ENCODE assay signal across 1 cellular context in the genomic region with DNA sequence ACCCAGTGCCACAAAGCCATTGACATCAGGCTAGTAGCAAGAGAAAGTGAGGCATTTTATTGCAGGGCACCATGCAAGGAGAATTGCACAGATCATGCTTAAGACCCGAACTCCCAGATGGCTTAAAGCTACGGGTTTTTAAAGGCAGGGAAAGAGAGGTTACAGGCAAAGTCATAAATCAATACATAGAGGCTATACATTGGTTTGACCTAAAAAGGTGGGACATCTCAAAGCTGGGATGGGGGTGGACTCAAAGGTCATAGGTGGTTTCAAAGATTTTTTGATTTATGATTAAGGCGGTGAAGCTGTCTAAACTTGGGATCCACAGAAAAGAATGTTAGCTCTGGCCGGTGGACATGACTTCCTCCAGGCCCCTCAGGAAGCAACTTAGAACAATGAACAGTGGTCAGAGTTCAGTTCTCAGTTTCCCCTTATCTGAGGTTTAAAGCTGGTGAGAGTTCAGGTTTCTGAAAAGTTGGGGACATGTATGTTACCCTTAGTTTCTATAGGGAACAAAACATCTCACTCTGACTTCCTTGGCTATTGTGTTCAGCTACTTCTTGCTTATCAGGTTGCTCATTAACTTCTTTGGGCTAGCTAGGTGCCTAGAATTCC.
TF ChIP-seq lines count a peak whose summit lies in the region.

No MANE protein-coding gene starts in this region.

TF ChIP-seq in K562, 482 proteins besides CTCF, POLR2A, EP300 and RAD21 (continued from another document):
- TF ChIP-seq, protein P1, sequence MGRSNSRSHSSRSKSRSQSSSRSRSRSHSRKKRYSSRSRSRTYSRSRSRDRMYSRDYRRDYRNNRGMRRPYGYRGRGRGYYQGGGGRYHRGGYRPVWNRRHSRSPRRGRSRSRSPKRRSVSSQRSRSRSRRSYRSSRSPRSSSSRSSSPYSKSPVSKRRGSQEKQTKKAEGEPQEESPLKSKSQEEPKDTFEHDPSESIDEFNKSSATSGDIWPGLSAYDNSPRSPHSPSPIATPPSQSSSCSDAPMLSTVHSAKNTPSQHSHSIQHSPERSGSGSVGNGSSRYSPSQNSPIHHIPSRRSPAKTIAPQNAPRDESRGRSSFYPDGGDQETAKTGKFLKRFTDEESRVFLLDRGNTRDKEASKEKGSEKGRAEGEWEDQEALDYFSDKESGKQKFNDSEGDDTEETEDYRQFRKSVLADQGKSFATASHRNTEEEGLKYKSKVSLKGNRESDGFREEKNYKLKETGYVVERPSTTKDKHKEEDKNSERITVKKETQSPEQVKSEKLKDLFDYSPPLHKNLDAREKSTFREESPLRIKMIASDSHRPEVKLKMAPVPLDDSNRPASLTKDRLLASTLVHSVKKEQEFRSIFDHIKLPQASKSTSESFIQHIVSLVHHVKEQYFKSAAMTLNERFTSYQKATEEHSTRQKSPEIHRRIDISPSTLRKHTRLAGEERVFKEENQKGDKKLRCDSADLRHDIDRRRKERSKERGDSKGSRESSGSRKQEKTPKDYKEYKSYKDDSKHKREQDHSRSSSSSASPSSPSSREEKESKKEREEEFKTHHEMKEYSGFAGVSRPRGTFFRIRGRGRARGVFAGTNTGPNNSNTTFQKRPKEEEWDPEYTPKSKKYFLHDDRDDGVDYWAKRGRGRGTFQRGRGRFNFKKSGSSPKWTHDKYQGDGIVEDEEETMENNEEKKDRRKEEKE (IDR thresholded peaks at IDR 0.05; ENCODE audit: borderline replicate concordance in 1 of 2, control insufficient read depth in 1 of 2, low read depth in 2 of 2, low read length in 1 of 2) = no peak
- peak; percentile 55 for TF ChIP-seq MEIS2 (IDR thresholded peaks at IDR 0.05; ENCODE audit: partially characterized antibody)
- TF ChIP-seq SMARCE1 (IDR thresholded peaks at IDR 0.05) = no peak
- no peak for TF ChIP-seq CHCHD3 (CRISPR knock-in tag; IDR thresholded peaks at IDR 0.05)
- no peak for TF ChIP-seq GABPB1 (CRISPR knock-in tag; IDR thresholded peaks at IDR 0.05)
- TF ChIP-seq, protein P2, sequence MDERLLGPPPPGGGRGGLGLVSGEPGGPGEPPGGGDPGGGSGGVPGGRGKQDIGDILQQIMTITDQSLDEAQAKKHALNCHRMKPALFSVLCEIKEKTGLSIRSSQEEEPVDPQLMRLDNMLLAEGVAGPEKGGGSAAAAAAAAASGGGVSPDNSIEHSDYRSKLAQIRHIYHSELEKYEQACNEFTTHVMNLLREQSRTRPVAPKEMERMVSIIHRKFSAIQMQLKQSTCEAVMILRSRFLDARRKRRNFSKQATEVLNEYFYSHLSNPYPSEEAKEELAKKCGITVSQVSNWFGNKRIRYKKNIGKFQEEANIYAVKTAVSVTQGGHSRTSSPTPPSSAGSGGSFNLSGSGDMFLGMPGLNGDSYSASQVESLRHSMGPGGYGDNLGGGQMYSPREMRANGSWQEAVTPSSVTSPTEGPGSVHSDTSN (CRISPR knock-in tag; IDR thresholded peaks at IDR 0.05; ENCODE audit: low read depth) = no peak
- TF ChIP-seq, protein P2 (tag; conservative IDR thresholded peaks at IDR 0.05; ENCODE audit: low read depth) = peak; percentile 63
- no peak for TF ChIP-seq HLTF (IDR thresholded peaks at IDR 0.05)
- no peak for TF ChIP-seq NCOA1 (IDR thresholded peaks at IDR 0.05; ENCODE audit: low read depth)
- TF ChIP-seq, protein P3, sequence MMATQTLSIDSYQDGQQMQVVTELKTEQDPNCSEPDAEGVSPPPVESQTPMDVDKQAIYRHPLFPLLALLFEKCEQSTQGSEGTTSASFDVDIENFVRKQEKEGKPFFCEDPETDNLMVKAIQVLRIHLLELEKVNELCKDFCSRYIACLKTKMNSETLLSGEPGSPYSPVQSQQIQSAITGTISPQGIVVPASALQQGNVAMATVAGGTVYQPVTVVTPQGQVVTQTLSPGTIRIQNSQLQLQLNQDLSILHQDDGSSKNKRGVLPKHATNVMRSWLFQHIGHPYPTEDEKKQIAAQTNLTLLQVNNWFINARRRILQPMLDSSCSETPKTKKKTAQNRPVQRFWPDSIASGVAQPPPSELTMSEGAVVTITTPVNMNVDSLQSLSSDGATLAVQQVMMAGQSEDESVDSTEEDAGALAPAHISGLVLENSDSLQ (IDR thresholded peaks at IDR 0.05) = peak; percentile 67
- TF ChIP-seq, protein P4, sequence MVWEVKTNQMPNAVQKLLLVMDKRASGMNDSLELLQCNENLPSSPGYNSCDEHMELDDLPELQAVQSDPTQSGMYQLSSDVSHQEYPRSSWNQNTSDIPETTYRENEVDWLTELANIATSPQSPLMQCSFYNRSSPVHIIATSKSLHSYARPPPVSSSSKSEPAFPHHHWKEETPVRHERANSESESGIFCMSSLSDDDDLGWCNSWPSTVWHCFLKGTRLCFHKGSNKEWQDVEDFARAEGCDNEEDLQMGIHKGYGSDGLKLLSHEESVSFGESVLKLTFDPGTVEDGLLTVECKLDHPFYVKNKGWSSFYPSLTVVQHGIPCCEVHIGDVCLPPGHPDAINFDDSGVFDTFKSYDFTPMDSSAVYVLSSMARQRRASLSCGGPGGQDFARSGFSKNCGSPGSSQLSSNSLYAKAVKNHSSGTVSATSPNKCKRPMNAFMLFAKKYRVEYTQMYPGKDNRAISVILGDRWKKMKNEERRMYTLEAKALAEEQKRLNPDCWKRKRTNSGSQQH (CRISPR knock-in tag; IDR thresholded peaks at IDR 0.05) = no peak
- TF ChIP-seq POLR2AphosphoS2 (IDR thresholded peaks at IDR 0.05; ENCODE audit: low read length) = no peak
